11 cellular contexts compared by ENCODE assay signal in genomic region chr1:25523512-25523911, GRCh38. TPM values are rescaled to one million over a fixed set of nuclear protein-coding genes. Genes with fewer than 3 reads are reported as not detected.
DNase-seq lines count a peak whose midpoint lies in the region; ATAC-seq and TF ChIP-seq lines count a peak whose summit lies in the region.
"Had no signal": no experiment of that assay in that cellular context is flagged by ENCODE, and none has a peak within 500 bp of the region (broad histone marks: within the 10 kb centered on the region; RNA-seq: fewer than 3 reads in every experiment).

No MANE protein-coding gene starts in this region.

- DNase-seq in G401 (ENCODE audit: low spot score) (peak; percentile 59), HuH-7.5 (ENCODE audit: low spot score) (peak; percentile 67), iPS-NIHi11 (ENCODE audit: low spot score) (peak; percentile 52), COR-L47 (lab: John Stamatoyannopoulos, UW) (no peak), GM19238 (ENCODE audit: insufficient read length, low spot score) (no peak)
- DNase-seq: activated T-cell treated with anti-CD3 and anti-CD28 coated beads for 4 hours, NCI-H345, right lobe of liver had no signal

- no peak overlapping the region for H3K27ac ChIP-seq in VCaP
- H3K27ac ChIP-seq: right lobe of liver had no signal

- ATAC-seq in HG02884 (IDR thresholded peaks at IDR 0.05; ENCODE audit: unreplicated experiment) (no peak), GM21825 (IDR thresholded peaks at IDR 0.05; ENCODE audit: unreplicated experiment) (no peak)

- in situ Hi-C loops in G401 (cut with HindIII; ENCODE audit: low sequenced_read_pairs), result no loop called here

- TF ChIP-seq CTCF in VCaP (conservative IDR thresholded peaks at IDR 0.05), result peak; percentile 53

RNA-seq across cellular contexts. Expression of gene LDLRAP1, which starts 19.9 kb away (rescaled TPM):
- total RNA-seq in G401 (2014; rRNA removed; shearing (Covaris generic)), result 10.8 and 30.6 TPM in 2 replicates

Comparison
In these comparisons a context has a peak if more than half of its experiments do, and no peak if none do; other contexts are left out.
1. DNase-seq: peak in G401 (single experiment), HuH-7.5 (single experiment) and iPS-NIHi11 (single experiment); none in COR-L47 (single experiment) and GM19238 (single experiment).